16 cellular contexts compared by ENCODE assay signal in the genomic region with DNA sequence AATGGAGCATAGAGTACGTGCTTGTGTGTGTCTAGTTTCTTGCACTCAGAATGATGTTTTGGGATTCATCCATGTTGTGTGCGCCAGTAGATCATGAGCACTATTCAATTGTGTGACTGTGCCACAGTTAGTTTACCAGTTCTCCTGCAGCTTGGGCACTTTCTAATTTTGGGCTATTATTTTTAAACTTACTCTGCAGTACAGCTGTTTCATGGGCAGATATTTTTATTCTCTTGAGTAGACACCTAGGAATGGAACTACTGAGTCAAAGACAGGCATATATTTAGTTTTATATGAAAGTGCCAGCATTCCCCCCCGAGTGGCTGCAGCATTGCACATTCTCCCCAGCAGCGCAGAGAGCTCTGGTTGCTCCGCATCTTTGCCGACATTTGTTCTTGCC.
DNase-seq lines count a peak whose midpoint lies in the region; FAIRE-seq and TF ChIP-seq lines count a peak whose summit lies in the region.
"Had no signal": no experiment of that assay in that cellular context is flagged by ENCODE, and none has a peak within 500 bp of the region (broad histone marks: within the 10 kb centered on the region; RNA-seq: fewer than 3 reads in every experiment).

No MANE protein-coding gene starts in this region.

- H3K4me1 ChIP-seq in ascending aorta (peaks cover 31 to 62% of the 10 kb centered on the region in 2 donors), tibial artery (peaks cover 5 to 86% (median 70%) of the 10 kb centered on the region in 4 donors)

- H3K4me3 ChIP-seq in ascending aorta = no peak overlapping the region
- no peak overlapping the region for H3K4me3 ChIP-seq in tibial artery
- H3K4me3 ChIP-seq: K562 had no signal

- peaks cover 21% of the 10 kb centered on the region for H3K9me3 Mint-ChIP-seq in HFFc6
- H3K9me3 Mint-ChIP-seq in nephron = no peaks in the 10 kb centered on the region
- H3K9me3 Mint-ChIP-seq: CD4-positive, alpha-beta T cell had no signal

- no peak for DNase-seq in HFFc6
- no peak for DNase-seq in ascending aorta (ENCODE audit: low spot score in 2 of 2)
- DNase-seq in tibial artery = no peak
- DNase-seq in NOMO-1 treated with dmso at 0.1 percent for 144 hours (lab: John Stamatoyannopoulos, UW; ENCODE audit: unreplicated experiment) = no peak
- DNase-seq in D721Med (ENCODE audit: insufficient read length, low spot score) = no peak
- no peak for DNase-seq in hypothalamus (lab: John Stamatoyannopoulos, UW)
- DNase-seq: CD4-positive, alpha-beta T cell; DMS79 treated with DMSO at 0.1 percent for 48 hours; H9; NCI-H1436; NCI-H2029 treated with DMSO at 0.1 percent for 48 hours; NCI-H524 had no signal

- H3K9me3 ChIP-seq in ascending aorta (peaks cover 0 to 4% of the 10 kb centered on the region in 2 donors), tibial artery (no peaks in the 10 kb centered on the region)

- H3K27me3 Mint-ChIP-seq in HFFc6 (ENCODE audit: insufficient read depth) = no peaks in the 10 kb centered on the region; the same call in 1 of the 2 replicates
- no peaks in the 10 kb centered on the region for H3K27me3 Mint-ChIP-seq in nephron (ENCODE audit: low read depth)
- H3K27me3 Mint-ChIP-seq: CD4-positive, alpha-beta T cell had no signal

- H3K27ac ChIP-seq in ascending aorta (peak overlapping the region; percentile 94 to 98), tibial artery (peak overlapping the region; percentile 88 to 95)

- H3K27me3 ChIP-seq in ascending aorta = no peaks in the 10 kb centered on the region
- no peaks in the 10 kb centered on the region for H3K27me3 ChIP-seq in tibial artery

- intact Hi-C loops in ascending aorta (cut with DNase I) = loop anchor here (5.0 kb wide), 1 partner anchor 56 kb away; no protein-coding TSS in a partner anchor
- intact Hi-C loops in tibial artery (cut with DNase I; ENCODE audit: low total_unique reads) = loop anchor here (10.0 kb wide), 1 partner anchor 78 kb away; a partner anchor contains a TSS

- peaks cover 20% of the 10 kb centered on the region for H3K36me3 Mint-ChIP-seq in HFFc6 (ENCODE audit: low read depth)
- H3K36me3 Mint-ChIP-seq in nephron (ENCODE audit: low read depth) = no peaks in the 10 kb centered on the region

- H3K4me1 Mint-ChIP-seq in HFFc6 (ENCODE audit: low read depth) = peaks cover 66% of the 10 kb centered on the region
- H3K4me1 Mint-ChIP-seq in nephron = peaks cover 62% of the 10 kb centered on the region
- H3K4me1 Mint-ChIP-seq: B cell had no signal

- H3K36me3 ChIP-seq in ascending aorta (no peaks in the 10 kb centered on the region), tibial artery (no peaks in the 10 kb centered on the region)

- FAIRE-seq in D721Med (lab: Jason Lieb, UNC) = no peak
- FAIRE-seq: HTR-8/SVneo had no signal

- TF ChIP-seq CTCF in HFFc6 (IDR thresholded peaks at IDR 0.05) = no peak
- TF ChIP-seq CTCF in ascending aorta (IDR thresholded peaks at IDR 0.05) = no peak
- no peak for TF ChIP-seq CTCF in nephron (IDR thresholded peaks at IDR 0.05; ENCODE audit: unreplicated experiment in 3 of 3)
- no peak for TF ChIP-seq CTCF in tibial artery (IDR thresholded peaks at IDR 0.05)
- TF ChIP-seq CTCF in D721Med (IDR thresholded peaks at IDR 0.05; ENCODE audit: insufficient read depth, missing control alignments) = no peak

- H3K4me3 Mint-ChIP-seq in HFFc6 (peak overlapping the region; percentile 82; the same call in 1 of the 2 replicates), nephron (peak overlapping the region in 1 of 3 experiments; percentile 5)
- H3K4me3 Mint-ChIP-seq: B cell; CD4-positive, alpha-beta T cell; H9 had no signal

- H3K27ac Mint-ChIP-seq in HFFc6 = peak overlapping the region; percentile 97
- H3K27ac Mint-ChIP-seq in nephron = peak overlapping the region in 2 of 3 experiments; percentile 25 to 95
- H3K27ac Mint-ChIP-seq: B cell; CD4-positive, alpha-beta T cell; H9 had no signal
